ENCODE assay signal across 11 cellular contexts in genomic region chr1:166969074-166969677, GRCh38. TPM values are rescaled to one million over a fixed set of nuclear protein-coding genes. Genes with fewer than 3 reads are reported as not detected.
DNase-seq lines count a peak whose midpoint lies in the region; ATAC-seq and TF ChIP-seq lines count a peak whose summit lies in the region.
"Had no signal": no experiment of that assay in that cellular context is flagged by ENCODE, and none has a peak within 500 bp of the region (broad histone marks: within the 10 kb centered on the region; RNA-seq: fewer than 3 reads in every experiment).

No MANE protein-coding gene starts in this region.

- intact Hi-C loops in esophagus muscularis mucosa (cut with DNase I), result no loop called here

- no peaks in the 10 kb centered on the region for H3K36me3 ChIP-seq in esophagus muscularis mucosa
- H3K36me3 ChIP-seq: HAP-1 had no signal

- TF ChIP-seq CTCF in esophagus muscularis mucosa (IDR thresholded peaks at IDR 0.05), result no peak

- WGBS in esophagus muscularis mucosa, result 78% methylated on average over 5 of the region's 5 CpGs

- no peak overlapping the region for H3K4me3 ChIP-seq in esophagus muscularis mucosa
- H3K4me3 ChIP-seq: HAP-1 had no signal

- peaks cover 0 to 11% (median 6%) of the 10 kb centered on the region in 4 donors for H3K4me1 ChIP-seq in esophagus muscularis mucosa
- H3K4me1 ChIP-seq: HAP-1 had no signal

- peak; percentile 74 for ATAC-seq in GM18868 (IDR thresholded peaks at IDR 0.05; ENCODE audit: unreplicated experiment)
- ATAC-seq in GM21515 (IDR thresholded peaks at IDR 0.05; ENCODE audit: unreplicated experiment), result peak; percentile 79
- peak; percentile 93 for ATAC-seq in HG03159 (IDR thresholded peaks at IDR 0.05; ENCODE audit: unreplicated experiment)
- ATAC-seq in HG02610 (IDR thresholded peaks at IDR 0.05; ENCODE audit: unreplicated experiment), result no peak

- DNase-seq in esophagus muscularis mucosa (ENCODE audit: extremely low spot score) (peak; percentile 12), AG08396 (ENCODE audit: low spot score) (no peak), hepatic stellate cell (ENCODE audit: low spot score) (no peak)
- DNase-seq: NCI-H748 treated with DMSO at 0.1 percent for 48 hours had no signal

- H3K27me3 ChIP-seq in esophagus muscularis mucosa, result peaks cover 0 to 4% (median 0%) of the 10 kb centered on the region in 4 donors

- no peak overlapping the region for H3K27ac ChIP-seq in esophagus muscularis mucosa (replicated peaks in 1 of 4)

- TF ChIP-seq EP300 in esophagus muscularis mucosa (IDR thresholded peaks at IDR 0.05), result no peak

- no peaks in the 10 kb centered on the region for H3K9me3 ChIP-seq in esophagus muscularis mucosa
- H3K9me3 ChIP-seq: HAP-1 had no signal

- TF ChIP-seq POLR2A in esophagus muscularis mucosa (IDR thresholded peaks at IDR 0.05; ENCODE audit: low read depth), result no peak

RNA-seq across cellular contexts. Expression of gene ILDR2, which starts 6.2 kb away (rescaled TPM):
- total RNA-seq in esophagus muscularis mucosa, result 10 to 100 TPM in 2 of 4 donors, 1 to 10 TPM in 2; 5.3 to 13.7 (median 9.4) TPM
- total RNA-seq: lung microvascular endothelial cell had no signal

RNA-seq across cellular contexts. Expression of gene MAEL, which starts 19.9 kb away (rescaled TPM):
- 1 to 10 TPM in 3 of 4 donors, under 1 TPM in 1; 0.83 to 2.3 (median 1.2) TPM for total RNA-seq in esophagus muscularis mucosa
- total RNA-seq: lung microvascular endothelial cell; T-helper 1 cell treated with Interleukin-12 subunit alpha and Interleukin-12 subunit beta and Interleukin-4 antibody, amounts not matched to agents 30 ng/mL and 1 ng/mL, for 36 hours had no signal
